34 cellular contexts compared by ENCODE assay signal in the genomic region with DNA sequence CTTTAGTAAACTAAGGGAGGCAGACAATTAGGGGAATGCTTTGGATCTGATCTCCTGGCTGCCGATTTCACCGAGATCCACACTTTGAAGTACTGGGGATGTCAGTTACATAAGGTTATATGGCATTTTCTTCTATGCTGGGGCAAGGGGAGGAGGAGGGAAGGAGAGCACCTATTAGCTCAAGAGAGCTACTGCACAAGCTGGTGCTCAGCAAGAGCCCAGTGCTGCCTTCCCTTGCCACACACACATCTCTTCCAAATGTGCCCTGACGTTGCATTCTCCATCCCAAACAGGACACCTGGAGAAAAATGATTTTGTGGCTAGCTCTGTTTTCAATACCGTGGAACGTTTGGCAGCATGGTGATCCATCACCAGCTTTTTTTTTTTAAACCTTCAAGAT.
"Had no signal": no experiment of that assay in that cellular context is flagged by ENCODE, and none has a peak within 500 bp of the region (broad histone marks: within the 10 kb centered on the region; RNA-seq: fewer than 3 reads in every experiment).

No MANE protein-coding gene starts in this region.

- H3K36me3 ChIP-seq: MG63 had no signal

- H3K4me2 ChIP-seq: KMS-11 had no signal

- H3K9ac ChIP-seq: KMS-11 had no signal

- H3K27ac ChIP-seq: KMS-11 had no signal

- DNase-seq: Karpas-422, Kasumi-1, MG63, MM.1S, MV-4-11, NCI-H1048, NCI-H1092, NCI-H1092 treated with DMSO at 0.1 percent for 48 hours, NCI-H1105, NCI-H1105 treated with DMSO at 0.1 percent for 48 hours, NCI-H1417, NCI-H1417 treated with DMSO at 0.1 percent for 48 hours, NCI-H1436, NCI-H1436 treated with DMSO at 0.1 percent for 48 hours, NCI-H146, NCI-H1694, NCI-H1694 treated with DMSO at 0.1 percent for 48 hours, NCI-H187, NCI-H187 treated with DMSO at 0.1 percent for 48 hours, NCI-H1930, NCI-H2029, NCI-H2029 treated with DMSO at 0.1 percent for 48 hours, NCI-H2081, NCI-H2081 treated with DMSO at 0.1 percent for 48 hours, NCI-H2107, NCI-H2171, NCI-H2171 treated with DMSO at 0.1 percent for 48 hours, NCI-H2227 treated with DMSO at 0.1 percent for 48 hours, NCI-H226, NCI-H345, NCI-H446 treated with DMSO at 0.1 percent for 48 hours, NCI-H510A, NCI-H510A treated with DMSO at 0.1 percent for 48 hours had no signal

- H3K4me3 ChIP-seq: MG63 had no signal

- H3K9me3 ChIP-seq: MG63 had no signal
